In genomic region chr3:10194328-10195071, GRCh38 we compare ENCODE assay signal across 8 cellular contexts. TPM values are rescaled to one million over a fixed set of nuclear protein-coding genes. Genes with fewer than 3 reads are reported as not detected.
A peak's percentile ranks its signal among the peaks of the same experiment; 100 is the strongest.
DNase-seq lines count a peak whose midpoint lies in the region; ATAC-seq, FAIRE-seq and TF ChIP-seq lines count a peak whose summit lies in the region.

No MANE protein-coding gene starts in this region.

- SMC1A ChIA-PET in GM12878 (lab: Charles Lee; ENCODE audit: uncharacterized antibody, unreplicated experiment) = interaction anchor here (0.9 to 12.4 kb wide), 12 partner anchors 8 to 402 kb away, joined by 3 to 165 read pairs (median 6); partner anchors contain the start of genes ARPC4, IRAK2 and VHL

- peak; percentile 40; the same call in 1 of the 2 replicates for TF ChIP-seq POLR2A in GM12878 (IDR thresholded peaks at IDR 0.05; ENCODE audit: low read depth, low read length)
- no peak for TF ChIP-seq POLR2A in testis (IDR thresholded peaks at IDR 0.05)

- 0% methylated on average over 11 of the region's 11 CpGs for WGBS in GM12878 (ENCODE audit: insufficient coverage, insufficient replicate concordance, low lambda C conversion rate, missing lambda C conversion rate)
- 54 to 68% methylated on average over 11 of the region's 11 CpGs for WGBS in testis, 2 donors

- TF ChIP-seq RAD21 in GM12878 (IDR thresholded peaks at IDR 0.05; ENCODE audit: insufficient read depth, low read depth, low read length) = no peak

- peak in 1 of 2 experiments; percentile 34; a peak in 1 of 4 replicates for TF ChIP-seq EP300 in GM12878 (IDR thresholded peaks at IDR 0.05; ENCODE audit: borderline replicate concordance in 1 of 2, control insufficient read depth in 1 of 2, low read depth in 2 of 2, low read length in 2 of 2)

- H3K27ac Mint-ChIP-seq in T-cell (peak overlapping the region; percentile 99), mesothelial cell of epicardium (peak overlapping the region; percentile 39), endothelial cell (ENCODE audit: unreplicated experiment) (no peak overlapping the region)

- peaks cover 85 to 89% (median 87%) of the 10 kb centered on the region in 3 donors for H3K4me1 Mint-ChIP-seq in T-cell
- H3K4me1 Mint-ChIP-seq in mesothelial cell of epicardium = peaks cover 10% of the 10 kb centered on the region
- peaks cover 6% of the 10 kb centered on the region for H3K4me1 Mint-ChIP-seq in endothelial cell (ENCODE audit: unreplicated experiment)

- H3K4me3 ChIP-seq in GM12864 (ENCODE audit: low read depth, low read length) (no peak overlapping the region), GM12878 (no peak overlapping the region), testis (no peak overlapping the region)

- H3K9me3 Mint-ChIP-seq in T-cell = no peaks in the 10 kb centered on the region
- no peaks in the 10 kb centered on the region for H3K9me3 Mint-ChIP-seq in mesothelial cell of epicardium
- H3K9me3 Mint-ChIP-seq in endothelial cell (ENCODE audit: unreplicated experiment) = no peaks in the 10 kb centered on the region

- intact Hi-C loops in GM12878 (cut with micrococcal nuclease; ENCODE audit: unreplicated experiment) = loop anchor here (5.0 kb wide), 1 partner anchor 52 kb away; the partner anchor contains the start of gene VHL
- intact Hi-C loops in testis (cut with DNase I; ENCODE audit: low total_unique reads) = no loop called here

- peak overlapping the region; percentile 66 to 75 (median 69) for H3K4me3 Mint-ChIP-seq in T-cell
- no peak overlapping the region for H3K4me3 Mint-ChIP-seq in mesothelial cell of epicardium
- no peak overlapping the region for H3K4me3 Mint-ChIP-seq in endothelial cell (ENCODE audit: unreplicated experiment)

- H3K27me3 Mint-ChIP-seq in T-cell (no peaks in the 10 kb centered on the region), mesothelial cell of epicardium (ENCODE audit: low read depth) (no peaks in the 10 kb centered on the region), endothelial cell (ENCODE audit: unreplicated experiment) (peaks cover 3% of the 10 kb centered on the region)

- CTCF ChIA-PET in T-cell (lab: Charles Lee) (interaction anchor here in 1 of 2 donors (0.6 to 1.5 kb wide), 11 partner anchors 8 to 93 kb away, joined by 3 to 7 read pairs (median 3); partner anchors contain the start of genes IRAK2, TATDN2 and VHL), GM12878 (lab: Yijun Ruan, JAX) (interaction anchor here (0.5 to 5.0 kb wide), 9 partner anchors 14 to 348 kb away, joined by 3 to 31 read pairs (median 4); no protein-coding TSS in a partner anchor)

- peak overlapping the region; percentile 71 for H2AFZ ChIP-seq in GM12878 (ENCODE audit: control insufficient read depth, low read depth, low read length)

- H3K27me3 ChIP-seq in GM12878 (replicated peaks in 1 of 2; ENCODE audit: control insufficient read depth in 2 of 2, insufficient read depth in 2 of 2, low read length in 1 of 2) = no peaks in the 10 kb centered on the region
- H3K27me3 ChIP-seq in testis = no peaks in the 10 kb centered on the region

- RAD21 ChIA-PET in GM12878 (lab: Charles Lee; ENCODE audit: unreplicated experiment) = interaction anchor here (0.8 to 5.7 kb wide), 10 partner anchors 9 to 80 kb away, joined by 3 to 99 read pairs (median 4); partner anchors contain the start of genes IRAK2, TATDN2 and VHL

- H3K36me3 Mint-ChIP-seq in T-cell = no peaks in the 10 kb centered on the region
- no peaks in the 10 kb centered on the region for H3K36me3 Mint-ChIP-seq in mesothelial cell of epicardium
- H3K36me3 Mint-ChIP-seq in endothelial cell (ENCODE audit: low read depth, unreplicated experiment) = peaks cover 5% of the 10 kb centered on the region

- ATAC-seq in T-cell (replicated peaks in 1 of 4) (peak; percentile 59 to 70 (median 66)), GM12878 (peak; percentile 13), GM18861 (IDR thresholded peaks at IDR 0.05; ENCODE audit: unreplicated experiment) (no peak)

- H3K9ac ChIP-seq in GM12878 (ENCODE audit: control insufficient read depth, insufficient read depth, low read length) = peak overlapping the region; percentile 75

- no peaks in the 10 kb centered on the region for H3K9me3 ChIP-seq in GM12878 (replicated peaks; ENCODE audit: control insufficient read depth, insufficient read depth, low read length)
- no peaks in the 10 kb centered on the region for H3K9me3 ChIP-seq in testis

- peak overlapping the region; percentile 76 for H3K4me2 ChIP-seq in GM12878 (ENCODE audit: control insufficient read depth, insufficient read depth)

- peaks cover 80% of the 10 kb centered on the region for H3K4me1 ChIP-seq in GM12878 (ENCODE audit: control insufficient read depth, insufficient read depth, low read length)
- H3K4me1 ChIP-seq in testis = peaks cover 62% of the 10 kb centered on the region

- H3K79me2 ChIP-seq in GM12878 (ENCODE audit: control insufficient read depth, insufficient read depth, low read length) = peaks cover 4% of the 10 kb centered on the region

- no peak for FAIRE-seq in GM12878 (lab: Jason Lieb, UNC)

- H3K36me3 ChIP-seq in GM12878 (ENCODE audit: control insufficient read depth in 2 of 2, insufficient read depth in 2 of 2, low read length in 1 of 2) = no peaks in the 10 kb centered on the region
- H3K36me3 ChIP-seq in testis (ENCODE audit: low read depth, missing control alignments) = no peaks in the 10 kb centered on the region

- TF ChIP-seq CTCF in GM12864 (IDR thresholded peaks at IDR 0.05; ENCODE audit: low read depth, low read length, missing control alignments) (no peak), GM12878 (IDR thresholded peaks at IDR 0.05 in 2 of 3, conservative IDR thresholded peaks at IDR 0.05 in 1 of 3; ENCODE audit: control insufficient read depth in 2 of 3, extremely low read depth in 1 of 3, insufficient read depth in 1 of 3, low read depth in 3 of 3, low read length in 3 of 3) (no peak), mesothelial cell of epicardium (IDR thresholded peaks at IDR 0.05; ENCODE audit: unreplicated experiment) (no peak), testis (IDR thresholded peaks at IDR 0.05) (no peak), endothelial cell (IDR thresholded peaks at IDR 0.05; ENCODE audit: unreplicated experiment) (no peak)

- POLR2A ChIA-PET in T-cell (lab: Charles Lee) = interaction anchor here (0.5 to 1.3 kb wide), 5 partner anchors 8 to 101 kb away, joined by 3 to 5 read pairs (median 4); no protein-coding TSS in a partner anchor
- POLR2A ChIA-PET in GM12878 (lab: Charles Lee) = interaction anchor here (0.5 to 5.5 kb wide), 8 partner anchors 8 to 53 kb away, joined by 3 to 64 read pairs (median 6); partner anchors contain the start of genes TATDN2 and VHL

- in situ Hi-C loops in GM12878 (cut with MboI) = no loop called here

- H3K27ac ChIP-seq in GM12878 (ENCODE audit: control insufficient read depth, insufficient read depth) = peak overlapping the region; percentile 98
- H3K27ac ChIP-seq in testis = peak overlapping the region; percentile 74 to 88

- BruUV-seq in GM12878 (replicated peaks; lab: Mats Ljungman, UMichigan) = no TSS peak

- DNase-seq in GM12864 (ENCODE audit: low read depth) = peak; percentile 60
- peak; percentile 36 to 77 (median 64) for DNase-seq in T-cell
- peak; percentile 74 for DNase-seq in GM12878 (ENCODE audit: low read depth, low spot score)
- no peak for DNase-seq in mesothelial cell of epicardium (ENCODE audit: low spot score in 2 of 2, unreplicated experiment in 2 of 2)
- DNase-seq in testis = peak; percentile 85
- DNase-seq in mesenteric fat pad (ENCODE audit: low spot score) = no peak
- no peak for DNase-seq in endothelial cell (ENCODE audit: low spot score)

- no peaks in the 10 kb centered on the region for H4K20me1 ChIP-seq in GM12878 (ENCODE audit: control insufficient read depth, insufficient read depth)

RNA-seq across cellular contexts. Expression of gene IRAK2, which starts 29.8 kb away (rescaled TPM):
- 1 to 10 TPM; 2.9 to 5.0 (median 3.7) TPM for total RNA-seq in T-cell
- 15.3 and 17.6 TPM in 2 replicates for total RNA-seq in GM12878 (2013; cell fraction: nucleolus; rRNA removed)
- total RNA-seq in GM12878 (2014; rRNA removed) = 5.6 and 6.9 TPM in 2 replicates
- 4.0 and 4.2 TPM in 2 replicates for total RNA-seq in GM12878 (2014; rRNA removed; fragmentation: Illumina TruSeq; extraction: Trizol)
- total RNA-seq in GM12878 (2021) = 4.7 and 4.9 TPM in 2 replicates
- 1.9 TPM for polyA plus RNA-seq in GM12878 (2011; ENCODE audit: low read depth)
- 2.6 and 3.4 TPM in 2 replicates for polyA plus RNA-seq in GM12878 (2011; rRNA removed)
- polyA plus RNA-seq in GM12878 (2011; cell fraction: cytosol; rRNA removed) = 3.4 and 4.3 TPM in 2 replicates
- 1.6 and 1.9 TPM in 2 replicates for polyA plus RNA-seq in GM12878 (2011; cell fraction: nucleus; rRNA removed)
- polyA plus RNA-seq in GM12878 (2012) = 2.5 and 4.5 TPM in 2 replicates
- polyA plus RNA-seq in GM12878 (2014; fragmentation: Illumina TruSeq; extraction: Trizol) = 3.9 and 4.8 TPM in 2 replicates
- polyA plus RNA-seq in GM12878 (2014; fragmentation: Nextera tagmentation; extraction: Ambion mirVana) = under 1 TPM; 0.48 to 0.88 TPM
- 5.0 and 5.7 TPM in 2 replicates for polyA plus RNA-seq in GM12878 (2014; rRNA removed)
- polyA plus RNA-seq in GM12878 (2016; fragmentation: Nextera tagmentation; extraction: Ambion mirVana) = 1 to 10 TPM; 3.9 to 4.8 TPM
- polyA minus RNA-seq in GM12878 (2011; rRNA and poly(A)+ RNA removed) = 2.4 and 4.4 TPM in 2 replicates
- 1.1 and 1.6 TPM in 2 replicates for polyA minus RNA-seq in GM12878 (2011; cell fraction: cytosol; rRNA and poly(A)+ RNA removed)
- 0.85 and 1.3 TPM in 2 replicates for polyA minus RNA-seq in GM12878 (2011; cell fraction: nucleus; rRNA and poly(A)+ RNA removed)
- 0.69 to 0.97 TPM (median 0.77 TPM) in 3 replicates for total RNA-seq in mesothelial cell of epicardium
- total RNA-seq in testis = 1 to 10 TPM; 3.7 to 3.8 TPM
- 2.1 TPM for polyA plus RNA-seq in testis (ENCODE audit: insufficient read depth, low read depth, low replicate concordance)
- total RNA-seq in mesenteric fat pad = 4.7 TPM
- total RNA-seq in endothelial cell (ENCODE audit: unreplicated experiment) = 1.1 TPM

RNA-seq across cellular contexts. Expression of gene VHL, which starts 52.9 kb away (rescaled TPM):
- total RNA-seq in T-cell (10 to 100 TPM; 57.2 to 75.0 (median 59.8) TPM), GM12878 (2014; rRNA removed) (45.9 and 55.7 TPM in 2 replicates), GM12878 (2014; rRNA removed; fragmentation: Illumina TruSeq; extraction: Trizol) (53.3 and 54.6 TPM in 2 replicates), GM12878 (2021) (48.1 and 49.6 TPM in 2 replicates), mesothelial cell of epicardium (71.2 to 73.7 TPM (median 72.9 TPM) in 3 replicates), testis (10 to 100 TPM; 61.2 to 73.0 TPM), mesenteric fat pad (34.3 TPM), endothelial cell (ENCODE audit: unreplicated experiment) (66.3 TPM)
- total RNA-seq in GM12878 (2013; cell fraction: nucleolus; rRNA removed) = 114 and 118 TPM in 2 replicates
- polyA plus RNA-seq in GM12878 (2011; ENCODE audit: low read depth) = 26.8 TPM
- polyA plus RNA-seq in GM12878 (2011; rRNA removed) (39.9 and 49.2 TPM in 2 replicates), GM12878 (2014; fragmentation: Illumina TruSeq; extraction: Trizol) (46.9 and 53.9 TPM in 2 replicates), GM12878 (2014; fragmentation: Nextera tagmentation; extraction: Ambion mirVana) (10 to 100 TPM; 12.0 to 12.2 TPM), GM12878 (2014; rRNA removed) (34.4 and 38.1 TPM in 2 replicates), GM12878 (2016; fragmentation: Nextera tagmentation; extraction: Ambion mirVana) (10 to 100 TPM; 19.9 to 23.9 TPM), testis (ENCODE audit: insufficient read depth, low read depth, low replicate concordance) (39.6 TPM)
- 21.6 and 26.0 TPM in 2 replicates for polyA plus RNA-seq in GM12878 (2011; cell fraction: cytosol; rRNA removed)
- polyA plus RNA-seq in GM12878 (2011; cell fraction: nucleus; rRNA removed) = 16.5 and 25.6 TPM in 2 replicates
- polyA plus RNA-seq in GM12878 (2012) = 37.1 and 43.4 TPM in 2 replicates
- 38.2 and 41.1 TPM in 2 replicates for polyA minus RNA-seq in GM12878 (2011; rRNA and poly(A)+ RNA removed)
- 13.6 and 17.6 TPM in 2 replicates for polyA minus RNA-seq in GM12878 (2011; cell fraction: cytosol; rRNA and poly(A)+ RNA removed)
- 6.4 and 13.1 TPM in 2 replicates for polyA minus RNA-seq in GM12878 (2011; cell fraction: nucleus; rRNA and poly(A)+ RNA removed)

RNA-seq across cellular contexts. Expression of gene TATDN2, which starts 53.8 kb away (rescaled TPM):
- total RNA-seq in T-cell (10 to 100 TPM; 58.9 to 82.3 (median 79.9) TPM), GM12878 (2014; rRNA removed) (7.7 and 10.0 TPM in 2 replicates), GM12878 (2014; rRNA removed; fragmentation: Illumina TruSeq; extraction: Trizol) (22.0 and 23.9 TPM in 2 replicates), GM12878 (2021) (31.8 and 36.5 TPM in 2 replicates), mesothelial cell of epicardium (38.7 to 40.6 TPM (median 40.2 TPM) in 3 replicates), testis (10 to 100 TPM; 19.8 to 24.3 TPM), mesenteric fat pad (34.7 TPM), endothelial cell (ENCODE audit: unreplicated experiment) (41.2 TPM)
- total RNA-seq in GM12878 (2013; cell fraction: nucleolus; rRNA removed) = 43.3 and 48.1 TPM in 2 replicates
- polyA plus RNA-seq in GM12878 (2011; ENCODE audit: low read depth) = 18.4 TPM
- polyA plus RNA-seq in GM12878 (2011; rRNA removed) (21.6 and 22.1 TPM in 2 replicates), GM12878 (2014; fragmentation: Illumina TruSeq; extraction: Trizol) (27.3 and 28.1 TPM in 2 replicates), GM12878 (2014; fragmentation: Nextera tagmentation; extraction: Ambion mirVana) (1 to 10 TPM; 5.7 to 9.1 TPM), GM12878 (2014; rRNA removed) (25.7 and 25.8 TPM in 2 replicates), GM12878 (2016; fragmentation: Nextera tagmentation; extraction: Ambion mirVana) (1 to 10 TPM; 4.2 to 5.6 TPM), testis (ENCODE audit: insufficient read depth, low read depth, low replicate concordance) (21.3 TPM)
- 20.8 and 21.3 TPM in 2 replicates for polyA plus RNA-seq in GM12878 (2011; cell fraction: cytosol; rRNA removed)
- polyA plus RNA-seq in GM12878 (2011; cell fraction: nucleus; rRNA removed) = 25.2 and 26.0 TPM in 2 replicates
- polyA plus RNA-seq in GM12878 (2012) = 19.7 and 24.1 TPM in 2 replicates
- polyA minus RNA-seq in GM12878 (2011; rRNA and poly(A)+ RNA removed) = 29.6 and 51.2 TPM in 2 replicates
- 9.1 and 14.0 TPM in 2 replicates for polyA minus RNA-seq in GM12878 (2011; cell fraction: cytosol; rRNA and poly(A)+ RNA removed)
- polyA minus RNA-seq in GM12878 (2011; cell fraction: nucleus; rRNA and poly(A)+ RNA removed) = 30.2 and 59.0 TPM in 2 replicates

Comparison
In these comparisons a context has a peak if more than half of its experiments do, and no peak if none do; other contexts are left out.
1. DNase-seq: peak in GM12864 (single experiment), T-cell (34 of 34), GM12878 (single experiment) and testis (single experiment); none in mesothelial cell of epicardium (0 of 2), mesenteric fat pad (single experiment) and endothelial cell (single experiment).
2. H3K4me3 Mint-ChIP-seq: peak in T-cell (3 of 3); none in mesothelial cell of epicardium (single experiment) and endothelial cell (single experiment).